In the genomic region with DNA sequence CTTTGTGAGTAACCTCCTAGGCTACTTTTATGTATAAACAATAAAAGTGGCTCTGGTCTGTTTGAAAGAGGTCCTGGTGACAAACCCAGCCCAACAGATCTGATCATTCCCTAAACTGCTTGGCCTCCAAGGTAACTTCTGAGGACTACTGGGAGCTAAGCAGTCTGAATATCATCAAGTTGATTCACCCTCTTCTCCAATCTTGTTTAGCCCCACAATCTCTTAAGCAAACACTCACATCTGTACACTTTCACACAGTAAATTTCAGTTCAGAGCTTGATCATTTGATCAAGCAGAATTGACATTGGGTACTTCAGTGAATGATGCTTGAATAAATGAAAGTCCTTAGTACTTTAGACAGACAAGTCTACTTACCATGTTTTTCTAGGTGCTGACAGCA, we compare ENCODE assay signal across 22 cellular contexts.
"Had no signal": no experiment of that assay in that cellular context is flagged by ENCODE, and none has a peak within 500 bp of the region (broad histone marks: within the 10 kb centered on the region; RNA-seq: fewer than 3 reads in every experiment).

No MANE protein-coding gene starts in this region.

- DNase-seq: activated CD4-positive, alpha-beta T cell treated with anti-CD3 and anti-CD28 coated beads for 4 hours; activated CD4-positive, alpha-beta T cell treated with anti-CD3 and anti-CD28 coated beads, Interleukin-2, amount 50 U/mL, for 48 hours; activated CD4-positive, CD25-positive, alpha-beta regulatory T cell; activated CD8-positive, alpha-beta memory T cell treated with anti-CD3 and anti-CD28 coated beads, Interleukin-2, amount 50 U/mL, for 48 hours; activated naive CD4-positive, alpha-beta T cell; activated T-cell treated with anti-CD3 and anti-CD28 coated beads, Interleukin-2, amount 50 U/mL, for 4 hours; adrenal gland; colonic mucosa; dorsolateral prefrontal cortex; effector memory CD8-positive, alpha-beta T cell; foreskin melanocyte; immature natural killer cell; nephron progenitor cell; right lobe of liver; stimulated activated CD4-positive, alpha-beta T cell treated with anti-CD3 and anti-CD28 coated beads, Interleukin-1b, Interleukin-23, amount 100 ng/mL, for 48 hours; substantia nigra; thyroid gland; upper lobe of right lung had no signal

- H3K27ac ChIP-seq: adrenal gland, breast epithelium, colonic mucosa, dorsolateral prefrontal cortex, parathyroid adenoma, right lobe of liver, skin epidermis, thyroid gland, upper lobe of right lung had no signal

- H3K27me3 ChIP-seq: adrenal gland, colonic mucosa, right lobe of liver, thyroid gland, upper lobe of right lung had no signal

- H3K4me1 ChIP-seq: adrenal gland, breast epithelium, colonic mucosa, parathyroid adenoma, right lobe of liver, thyroid gland, upper lobe of right lung had no signal

- H3K4me3 ChIP-seq: adrenal gland, breast epithelium, colonic mucosa, dorsolateral prefrontal cortex, right lobe of liver, skin epidermis, thyroid gland, upper lobe of right lung had no signal

- H3K36me3 ChIP-seq: adrenal gland, breast epithelium, colonic mucosa, right lobe of liver, thyroid gland, upper lobe of right lung had no signal

- ATAC-seq: activated T-cell treated with anti-CD3 and anti-CD28 coated beads, Interleukin-2, amount 50 U/mL, for 4 hours; effector memory CD8-positive, alpha-beta T cell; esophagus mucosa; right lobe of liver; upper lobe of right lung had no signal

- H3K9me3 ChIP-seq: adrenal gland, breast epithelium, colonic mucosa, right lobe of liver, thyroid gland, upper lobe of right lung had no signal
